In the genomic region with DNA sequence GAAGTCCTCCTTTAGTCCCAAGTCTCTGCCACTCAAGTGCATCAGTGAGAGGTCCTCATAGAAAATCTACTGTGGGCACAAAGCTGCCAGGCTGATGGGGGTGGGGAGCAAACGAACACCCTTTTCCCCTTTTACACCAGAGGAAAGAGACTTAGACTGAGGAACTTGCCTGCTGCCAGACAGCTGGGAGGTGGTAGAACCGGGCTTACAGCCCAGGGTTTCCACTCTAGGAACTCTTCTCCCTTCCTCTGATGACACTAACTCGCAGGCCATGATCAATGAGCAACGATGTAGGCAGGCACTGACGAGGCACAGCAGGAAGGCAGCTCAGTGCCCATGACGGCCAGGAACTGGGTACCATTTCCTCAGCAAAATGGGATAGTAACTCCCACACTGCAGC, we compare ENCODE assay signal across 19 cellular contexts. TPM values are rescaled to one million over a fixed set of nuclear protein-coding genes. Genes with fewer than 3 reads are reported as not detected.
DNase-seq lines count a peak whose midpoint lies in the region; ATAC-seq, FAIRE-seq and TF ChIP-seq lines count a peak whose summit lies in the region.
"Had no signal": no experiment of that assay in that cellular context is flagged by ENCODE, and none has a peak within 500 bp of the region (broad histone marks: within the 10 kb centered on the region; RNA-seq: fewer than 3 reads in every experiment).

No MANE protein-coding gene starts in this region.

- no peaks in the 10 kb centered on the region for H3K36me3 Mint-ChIP-seq in stimulated activated naive CD8-positive, alpha-beta T cell treated with anti-CD3 and anti-CD28 coated beads, Interleukin-15, Interleukin-2, amounts not matched to agents 100 ng/mL and 50 ng/mL, for 24 hours (ENCODE audit: low read depth)
- H3K36me3 Mint-ChIP-seq in T-helper 17 cell (ENCODE audit: low read depth), result no peaks in the 10 kb centered on the region

- DNase-seq in stimulated activated naive CD8-positive, alpha-beta T cell treated with anti-CD3 and anti-CD28 coated beads, Interleukin-15, Interleukin-2, amounts not matched to agents 100 U/mL and 50 U/mL, for 24 hours, result no peak
- no peak for DNase-seq in T-helper 17 cell
- DNase-seq in left lung, result no peak
- DNase-seq in urothelium cell line (ENCODE audit: low spot score), result no peak
- DNase-seq in NCI-H526 treated with DMSO at 0.1 percent for 48 hours (lab: John Stamatoyannopoulos, UW), result no peak
- DNase-seq in NCI-H187 (lab: John Stamatoyannopoulos, UW), result no peak
- DNase-seq: DMS79; MM.1S; NCI-H2107; NCI-H524 treated with DMSO at 0.1 percent for 48 hours; stimulated activated CD4-positive, alpha-beta T cell treated with anti-CD3 and anti-CD28 coated beads, Interleukin-4, amount 100 ng/mL, for 1 hour; thyroid gland; WERI-Rb-1 had no signal

- FAIRE-seq in urothelium cell line (lab: Jason Lieb, UNC), result peak; percentile 17
- FAIRE-seq: endometrium had no signal

- H3K27ac ChIP-seq in left lung, result peak overlapping the region in 1 of 2 donors; percentile 58
- H3K27ac ChIP-seq: parathyroid adenoma, thyroid gland, WERI-Rb-1 had no signal

- no peak overlapping the region for H3K4me3 ChIP-seq in left lung
- H3K4me3 ChIP-seq: thyroid gland had no signal

- H3K4me1 Mint-ChIP-seq in stimulated activated naive CD8-positive, alpha-beta T cell treated with anti-CD3 and anti-CD28 coated beads, Interleukin-15, Interleukin-2, amounts not matched to agents 100 ng/mL and 50 ng/mL, for 24 hours (ENCODE audit: low read depth), result peaks cover 77% of the 10 kb centered on the region
- H3K4me1 Mint-ChIP-seq in T-helper 17 cell, result peaks cover 58% of the 10 kb centered on the region

- peaks cover 0 to 82% of the 10 kb centered on the region in 2 donors for H3K4me1 ChIP-seq in left lung
- H3K4me1 ChIP-seq: parathyroid adenoma had no signal

- no peak for TF ChIP-seq CTCF in left lung (IDR thresholded peaks at IDR 0.05)

- H3K27ac Mint-ChIP-seq in stimulated activated naive CD8-positive, alpha-beta T cell treated with anti-CD3 and anti-CD28 coated beads, Interleukin-15, Interleukin-2, amounts not matched to agents 100 ng/mL and 50 ng/mL, for 24 hours, result peak overlapping the region; percentile 49
- peak overlapping the region; percentile 92 for H3K27ac Mint-ChIP-seq in T-helper 17 cell
- H3K27ac Mint-ChIP-seq: B cell had no signal

- H3K9me3 Mint-ChIP-seq in stimulated activated naive CD8-positive, alpha-beta T cell treated with anti-CD3 and anti-CD28 coated beads, Interleukin-15, Interleukin-2, amounts not matched to agents 100 ng/mL and 50 ng/mL, for 24 hours, result no peaks in the 10 kb centered on the region

- no peak for ATAC-seq in stimulated activated naive CD8-positive, alpha-beta T cell treated with anti-CD3 and anti-CD28 coated beads, Interleukin-15, Interleukin-2, amounts not matched to agents 100 U/mL and 50 U/mL, for 24 hours
- ATAC-seq in T-helper 17 cell (no peak), left lung (peak; percentile 38), GM21526 (IDR thresholded peaks at IDR 0.05; ENCODE audit: low FRiP score, unreplicated experiment) (no peak)

- no peaks in the 10 kb centered on the region for H3K27me3 Mint-ChIP-seq in stimulated activated naive CD8-positive, alpha-beta T cell treated with anti-CD3 and anti-CD28 coated beads, Interleukin-15, Interleukin-2, amounts not matched to agents 100 ng/mL and 50 ng/mL, for 24 hours
- H3K27me3 Mint-ChIP-seq in T-helper 17 cell, result no peaks in the 10 kb centered on the region

- no peaks in the 10 kb centered on the region for H3K27me3 ChIP-seq in left lung
- H3K27me3 ChIP-seq: thyroid gland had no signal

- peaks cover 0 to 9% of the 10 kb centered on the region in 2 donors for H3K36me3 ChIP-seq in left lung
- H3K36me3 ChIP-seq: thyroid gland had no signal

- H3K4me3 Mint-ChIP-seq in stimulated activated naive CD8-positive, alpha-beta T cell treated with anti-CD3 and anti-CD28 coated beads, Interleukin-15, Interleukin-2, amounts not matched to agents 100 ng/mL and 50 ng/mL, for 24 hours, result no peak overlapping the region
- H3K4me3 Mint-ChIP-seq in T-helper 17 cell, result peak overlapping the region; percentile 75
- H3K4me3 Mint-ChIP-seq: B cell had no signal

- H3K9me3 ChIP-seq in T-helper 17 cell (ENCODE audit: control insufficient read depth, low read length, poor library complexity, severe bottlenecking), result no peaks in the 10 kb centered on the region
- H3K9me3 ChIP-seq in left lung, result no peaks in the 10 kb centered on the region
- H3K9me3 ChIP-seq: thyroid gland had no signal

- intact Hi-C loops in left lung (cut with DNase I), result no loop called here

RNA-seq across cellular contexts. Expression of a gene that starts 11.0 kb away (rescaled TPM):
- total RNA-seq in T-helper 17 cell (under 1 TPM; 0.18 to 0.30 TPM), left lung (under 1 TPM; 0.23 to 0.37 TPM)
- total RNA-seq: mucosa of gallbladder had no signal
